18 cellular contexts compared by ENCODE assay signal in the genomic region with DNA sequence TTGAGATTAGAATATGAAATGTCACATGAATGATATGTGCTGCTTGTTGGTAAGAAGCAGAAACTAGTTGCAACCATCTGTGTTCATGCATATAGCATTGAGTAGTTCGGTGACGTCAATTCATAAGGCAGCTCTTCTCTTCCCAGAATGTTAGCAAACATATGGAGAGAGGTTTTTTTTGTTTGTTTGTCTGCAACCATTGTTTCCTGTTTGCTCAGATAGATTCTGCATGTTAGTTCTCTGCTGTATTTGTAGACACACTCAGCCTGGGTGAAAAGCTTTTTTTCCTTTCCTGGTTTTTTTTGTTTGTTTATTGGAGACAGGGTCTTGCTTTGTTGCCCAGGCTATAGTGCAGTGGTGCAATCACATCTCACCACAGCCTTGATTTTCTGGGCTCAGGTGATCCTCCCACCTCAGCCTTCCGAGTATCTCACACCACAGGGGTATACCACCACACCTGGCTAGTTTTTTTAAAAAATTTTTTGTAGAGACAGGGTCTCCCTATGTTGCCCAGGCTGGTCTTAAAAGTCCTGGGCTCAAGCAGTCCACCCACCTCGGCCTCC.
"Had no signal": no experiment of that assay in that cellular context is flagged by ENCODE, and none has a peak within 500 bp of the region (broad histone marks: within the 10 kb centered on the region; RNA-seq: fewer than 3 reads in every experiment).

No MANE protein-coding gene starts in this region.

- H3K4me3 ChIP-seq: colonic mucosa, esophagus squamous epithelium, left lung, suprapubic skin had no signal

- H3K9me3 ChIP-seq: colonic mucosa, esophagus squamous epithelium, left lung, suprapubic skin had no signal

- H3K27ac ChIP-seq: colonic mucosa, esophagus squamous epithelium, suprapubic skin had no signal

- ATAC-seq: activated CD8-positive, alpha-beta memory T cell treated with anti-CD3 and anti-CD28 coated beads, Interleukin-2, amount 10 ng/mL, durations not matched to agents 7 days and 5 days; left lung; natural killer cell had no signal

- H3K27me3 ChIP-seq: colonic mucosa, esophagus squamous epithelium, left lung, suprapubic skin had no signal

- DNase-seq: activated B cell treated with CpG ODN at 0.5 μM for 24 hours; activated CD8-positive, alpha-beta memory T cell treated with anti-CD3 and anti-CD28 coated beads, Interleukin-2, amount 10 ng/mL, durations not matched to agents 7 days and 5 days; activated effector memory CD4-positive, alpha-beta T cell treated with anti-CD3 and anti-CD28 coated beads, Interleukin-2, amount 50 U/mL, for 16 hours; activated T-cell treated with anti-CD3 and anti-CD28 coated beads, Interleukin-2, amount 50 U/mL, for 1 hour; amniotic stem cell; caudate nucleus; colonic mucosa; esophagus squamous epithelium; hippocampal formation; left lung; natural killer cell; retina; stimulated activated CD4-positive, alpha-beta T cell treated with anti-CD3 and anti-CD28 coated beads, Interleukin-15, amount 100 ng/mL, for 24 hours; stimulated activated CD4-positive, alpha-beta T cell treated with anti-CD3 and anti-CD28 coated beads, Interleukin-4, amount 100 ng/mL, for 1 hour; stimulated activated naive CD4-positive, alpha-beta T cell treated with Interleukin-2 at 50 U/mL for 16 hours; T-helper 2 cell; trophoblast cell had no signal
